ENCODE assay signal across 8 cellular contexts in genomic region chr18:49898421-49898820, GRCh38.
DNase-seq lines count a peak whose midpoint lies in the region; ATAC-seq and TF ChIP-seq lines count a peak whose summit lies in the region.

No MANE protein-coding gene starts in this region.

- no peak overlapping the region for H3K4me3 ChIP-seq in AG04450 (ENCODE audit: low read depth, low read length)
- no peak overlapping the region for H3K4me3 ChIP-seq in colonic mucosa
- no peak overlapping the region for H3K4me3 ChIP-seq in testis

- no peaks in the 10 kb centered on the region for H3K36me3 ChIP-seq in colonic mucosa
- no peaks in the 10 kb centered on the region for H3K36me3 ChIP-seq in testis (ENCODE audit: low read depth, missing control alignments)

- intact Hi-C loops in colonic mucosa (cut with DNase I), result no loop called here
- intact Hi-C loops in testis (cut with DNase I; ENCODE audit: low total_unique reads), result no loop called here

- no peak for TF ChIP-seq POLR2A in testis (IDR thresholded peaks at IDR 0.05)

- 56 to 58% methylated on average over 7 of the region's 7 CpGs for WGBS in testis, 2 donors

- H3K4me1 Mint-ChIP-seq in naive B cell, result no peaks in the 10 kb centered on the region

- no peak overlapping the region for H3K9ac ChIP-seq in colonic mucosa (ENCODE audit: low read depth in 2 of 2, low read length in 2 of 2)

- POLR2A ChIA-PET in AG04450 (lab: Yijun Ruan, JAX), result no interaction called here

- no peak for ATAC-seq in naive B cell (ENCODE audit: low read depth in 2 of 2)
- no peak for ATAC-seq in HG03025 (IDR thresholded peaks at IDR 0.05; ENCODE audit: low FRiP score, unreplicated experiment)

- no peak overlapping the region for H3K4me3 Mint-ChIP-seq in naive B cell

- CTCF ChIA-PET in AG04450 (lab: Charles Lee), result no interaction called here

- H3K9me3 Mint-ChIP-seq in naive B cell, result no peaks in the 10 kb centered on the region

- TF ChIP-seq CTCF in AG04450 (IDR thresholded peaks at IDR 0.05; ENCODE audit: low read depth, low read length), result no peak
- no peak for TF ChIP-seq CTCF in colonic mucosa (IDR thresholded peaks at IDR 0.05)
- TF ChIP-seq CTCF in testis (IDR thresholded peaks at IDR 0.05), result no peak

- H3K27me3 ChIP-seq in AG04450 (ENCODE audit: control insufficient read depth, insufficient read depth, low read length), result no peaks in the 10 kb centered on the region
- no peaks in the 10 kb centered on the region for H3K27me3 ChIP-seq in colonic mucosa
- H3K27me3 ChIP-seq in testis, result no peaks in the 10 kb centered on the region

- H3K27me3 Mint-ChIP-seq in naive B cell, result peaks cover 3 to 5% (median 4%) of the 10 kb centered on the region in 3 donors

- H3K4me1 ChIP-seq in colonic mucosa, result no peaks in the 10 kb centered on the region
- no peaks in the 10 kb centered on the region for H3K4me1 ChIP-seq in testis

- H3K27ac ChIP-seq in AG04450 (ENCODE audit: low read depth, low read length) (no peak overlapping the region), colonic mucosa (no peak overlapping the region), testis (no peak overlapping the region)

- H3K9me3 ChIP-seq in AG04450 (ENCODE audit: control insufficient read depth, insufficient read depth, low read length) (no peaks in the 10 kb centered on the region), colonic mucosa (no peaks in the 10 kb centered on the region), testis (no peaks in the 10 kb centered on the region)

- DNase-seq in AG04450 (ENCODE audit: low read depth, low spot score) (peak; percentile 26), HK-2 (ENCODE audit: unreplicated experiment) (peak; percentile 46), colonic mucosa (peak; percentile 58), naive B cell (peak; percentile 12), testis (peak; percentile 69), NCI-H1930 (lab: John Stamatoyannopoulos, UW) (no peak)
- DNase-seq in activated CD4-positive, alpha-beta T cell treated with anti-CD3 and anti-CD28 coated beads for 1 hour, result peak; percentile 18

- no peaks in the 10 kb centered on the region for H3K36me3 Mint-ChIP-seq in naive B cell

- H3K27ac Mint-ChIP-seq in naive B cell, result no peak overlapping the region

Comparison
In these comparisons a context has a peak if more than half of its experiments do, and no peak if none do; other contexts are left out.
1. DNase-seq: peak in AG04450 (single experiment), HK-2 (single experiment), activated CD4-positive, alpha-beta T cell treated with anti-CD3 and anti-CD28 coated beads for 1 hour (single experiment), colonic mucosa (single experiment), naive B cell (single experiment) and testis (single experiment); none in NCI-H1930 (0 of 2).